9 cellular contexts compared by ENCODE assay signal in the genomic region with DNA sequence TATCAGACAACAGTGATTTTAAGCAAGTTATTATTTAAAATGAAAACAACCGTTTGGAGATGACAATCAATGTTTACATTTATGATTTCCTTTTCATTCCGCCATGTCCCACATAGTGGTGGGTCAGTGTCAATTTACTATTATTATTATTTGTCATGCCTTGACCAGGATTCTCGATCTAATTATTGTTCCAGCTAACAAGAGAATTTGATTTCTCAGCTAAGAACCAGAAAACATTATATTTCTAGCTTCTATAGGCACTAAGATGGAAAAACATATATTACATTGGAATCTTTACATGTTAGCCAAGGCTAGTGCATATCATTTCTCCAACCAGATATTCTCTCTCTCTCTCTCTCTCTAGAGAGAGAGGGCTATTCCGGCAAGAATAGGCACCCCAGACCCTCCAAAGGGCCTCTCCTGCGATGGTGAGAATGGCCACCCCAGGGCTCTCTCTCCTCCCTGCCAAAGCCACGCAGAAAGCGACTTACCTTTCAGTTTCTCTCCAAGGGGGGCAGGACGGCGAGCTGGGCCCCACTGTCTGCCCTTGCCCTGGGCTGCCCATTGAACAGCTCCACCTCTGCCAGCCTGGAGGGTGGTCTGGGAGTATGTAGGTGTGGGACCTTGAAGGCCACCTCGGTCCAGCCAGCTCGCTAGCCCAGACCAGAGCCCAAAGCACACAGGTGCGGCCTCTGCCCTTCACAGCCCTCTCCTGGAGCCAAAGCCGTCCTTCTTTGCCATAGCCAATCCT. TPM values are rescaled to one million over a fixed set of nuclear protein-coding genes. Genes with fewer than 3 reads are reported as not detected.
DNase-seq lines count a peak whose midpoint lies in the region; ATAC-seq and TF ChIP-seq lines count a peak whose summit lies in the region.
"Had no signal": no experiment of that assay in that cellular context is flagged by ENCODE, and none has a peak within 500 bp of the region (broad histone marks: within the 10 kb centered on the region; RNA-seq: fewer than 3 reads in every experiment).

No MANE protein-coding gene starts in this region.

- H3K27ac Mint-ChIP-seq in activated CD4-positive, alpha-beta T cell treated with anti-CD3 and anti-CD28 coated beads, Interleukin-2, amount 10 ng/mL, durations not matched to agents 24 days and 14 days = no peak overlapping the region

- TF ChIP-seq CTCF in RWPE1 (conservative IDR thresholded peaks at IDR 0.05; ENCODE audit: low read depth) (no peak), tibial artery (IDR thresholded peaks at IDR 0.05) (no peak)

- CTCF ChIA-PET in RWPE1 (lab: Yijun Ruan, JAX) = interaction anchor here (0.6 to 3.4 kb wide), 13 partner anchors 8 to 781 kb away, joined by 3 to 45 read pairs (median 4); partner anchors contain the start of genes HOXA10 and SKAP2

- ATAC-seq in left colon (no peak), GM19397 (IDR thresholded peaks at IDR 0.05; ENCODE audit: unreplicated experiment) (no peak)

- H3K36me3 ChIP-seq in tibial artery = peaks cover 8 to 15% (median 8%) of the 10 kb centered on the region in 3 donors

- peaks cover 10 to 58% (median 39%) of the 10 kb centered on the region in 4 donors for H3K4me1 ChIP-seq in tibial artery

- DNase-seq in activated CD4-positive, alpha-beta T cell treated with anti-CD3 and anti-CD28 coated beads, Interleukin-2, amount 10 ng/mL, durations not matched to agents 24 days and 14 days = no peak
- DNase-seq in activated CD4-positive, alpha-beta T cell treated with anti-CD3 and anti-CD28 coated beads for 48 hours = no peak
- DNase-seq in RWPE1 (ENCODE audit: low spot score) (no peak), left colon (peak; percentile 46 to 53), tibial artery (peak in 1 of 2 donors; percentile 66), dedifferentiated amniotic fluid mesenchymal stem cell (ENCODE audit: extremely low spot score) (no peak), NCI-H1048 (lab: John Stamatoyannopoulos, UW) (no peak)

- POLR2A ChIA-PET in RWPE1 (lab: Yijun Ruan, JAX; ENCODE audit: low non-redundant PET) = interaction anchor here (0.6 kb wide), 3 partner anchors 480 to 1270 kb away, joined by 3 to 4 read pairs (median 4); no protein-coding TSS in a partner anchor

- peaks cover 2% of the 10 kb centered on the region for H3K36me3 Mint-ChIP-seq in activated CD4-positive, alpha-beta T cell treated with anti-CD3 and anti-CD28 coated beads, Interleukin-2, amount 10 ng/mL, durations not matched to agents 24 days and 14 days (ENCODE audit: low read depth)

- H3K9me3 Mint-ChIP-seq in activated CD4-positive, alpha-beta T cell treated with anti-CD3 and anti-CD28 coated beads, Interleukin-2, amount 10 ng/mL, durations not matched to agents 24 days and 14 days = no peaks in the 10 kb centered on the region

- no peaks in the 10 kb centered on the region for H3K27me3 ChIP-seq in tibial artery

- intact Hi-C loops in activated CD4-positive, alpha-beta T cell treated with anti-CD3 and anti-CD28 coated beads, Interleukin-2, amount 10 ng/mL, durations not matched to agents 24 days and 14 days (cut with micrococcal nuclease) = loop anchor here (2.0 kb wide), 3 partner anchors 15 to 53 kb away; partner anchors contain the start of gene HOXA9
- intact Hi-C loops in left colon (cut with DNase I, micrococcal nuclease) (no loop called here), tibial artery (cut with DNase I; ENCODE audit: low total_unique reads) (no loop called here)

- H3K4me3 Mint-ChIP-seq in activated CD4-positive, alpha-beta T cell treated with anti-CD3 and anti-CD28 coated beads, Interleukin-2, amount 10 ng/mL, durations not matched to agents 24 days and 14 days = peak overlapping the region; percentile 17

- peak overlapping the region; percentile 66 to 78 for H3K4me3 ChIP-seq in tibial artery

- peaks cover 78% of the 10 kb centered on the region for H3K27me3 Mint-ChIP-seq in activated CD4-positive, alpha-beta T cell treated with anti-CD3 and anti-CD28 coated beads, Interleukin-2, amount 10 ng/mL, durations not matched to agents 24 days and 14 days

- peaks cover 12% of the 10 kb centered on the region for H3K4me1 Mint-ChIP-seq in activated CD4-positive, alpha-beta T cell treated with anti-CD3 and anti-CD28 coated beads, Interleukin-2, amount 10 ng/mL, durations not matched to agents 24 days and 14 days

- no peaks in the 10 kb centered on the region for H3K9me3 ChIP-seq in tibial artery

- H3K27ac ChIP-seq in RWPE1 (peak overlapping the region; percentile 92), tibial artery (peak overlapping the region; percentile 94 to 95)

RNA-seq across cellular contexts. Expression of gene HOXA3, which starts 2.4 kb away (rescaled TPM):
- total RNA-seq in activated CD4-positive, alpha-beta T cell treated with anti-CD3 and anti-CD28 coated beads, Interleukin-2, amount 10 ng/mL, durations not matched to agents 24 days and 14 days = not detected in 2 replicates
- total RNA-seq in left colon = 10 to 100 TPM; 16.4 to 23.2 TPM
- total RNA-seq: HT1080 had no signal

RNA-seq across cellular contexts. Expression of gene HOXA6, which starts 2.4 kb away (rescaled TPM):
- not detected in 2 replicates for total RNA-seq in activated CD4-positive, alpha-beta T cell treated with anti-CD3 and anti-CD28 coated beads, Interleukin-2, amount 10 ng/mL, durations not matched to agents 24 days and 14 days
- 10 to 100 TPM; 20.0 to 21.2 TPM for total RNA-seq in left colon

RNA-seq across cellular contexts. Expression of gene HOXA7, which starts 6.5 kb away (rescaled TPM):
- total RNA-seq in activated CD4-positive, alpha-beta T cell treated with anti-CD3 and anti-CD28 coated beads, Interleukin-2, amount 10 ng/mL, durations not matched to agents 24 days and 14 days = not detected in 2 replicates
- total RNA-seq in left colon = 10 to 100 TPM; 30.2 to 38.9 TPM
- total RNA-seq: HT1080 had no signal

RNA-seq across cellular contexts. Expression of gene HOXA5, which starts 6.5 kb away (rescaled TPM):
- not detected in 2 replicates for total RNA-seq in activated CD4-positive, alpha-beta T cell treated with anti-CD3 and anti-CD28 coated beads, Interleukin-2, amount 10 ng/mL, durations not matched to agents 24 days and 14 days
- 10 to 100 TPM; 13.0 to 16.2 TPM for total RNA-seq in left colon

RNA-seq across cellular contexts. Expression of gene HOXA9, which starts 15.3 kb away (rescaled TPM):
- not detected in 2 replicates for total RNA-seq in activated CD4-positive, alpha-beta T cell treated with anti-CD3 and anti-CD28 coated beads, Interleukin-2, amount 10 ng/mL, durations not matched to agents 24 days and 14 days
- total RNA-seq in left colon = 10 to 100 TPM; 18.0 to 28.6 TPM

Comparison
In these comparisons a context has a peak if more than half of its experiments do, and no peak if none do; other contexts are left out.
1. DNase-seq: peak in left colon (2 of 2); none in activated CD4-positive, alpha-beta T cell treated with anti-CD3 and anti-CD28 coated beads, Interleukin-2, amount 10 ng/mL, durations not matched to agents 24 days and 14 days (single experiment), activated CD4-positive, alpha-beta T cell treated with anti-CD3 and anti-CD28 coated beads for 48 hours (single experiment), RWPE1 (single experiment), dedifferentiated amniotic fluid mesenchymal stem cell (single experiment) and NCI-H1048 (single experiment).
2. RNA of gene HOXA3, which starts 2.4 kb away (total RNA-seq): 16.4 to 23.2 TPM in left colon; not detected in activated CD4-positive, alpha-beta T cell treated with anti-CD3 and anti-CD28 coated beads, Interleukin-2, amount 10 ng/mL, durations not matched to agents 24 days and 14 days; every median in the first group is over 10 times any median in the second.
3. RNA of gene HOXA6, which starts 2.4 kb away (total RNA-seq): 20.0 to 21.2 TPM in left colon; not detected in activated CD4-positive, alpha-beta T cell treated with anti-CD3 and anti-CD28 coated beads, Interleukin-2, amount 10 ng/mL, durations not matched to agents 24 days and 14 days; every median in the first group is over 10 times any median in the second.
4. RNA of gene HOXA7, which starts 6.5 kb away (total RNA-seq): 30.2 to 38.9 TPM in left colon; not detected in activated CD4-positive, alpha-beta T cell treated with anti-CD3 and anti-CD28 coated beads, Interleukin-2, amount 10 ng/mL, durations not matched to agents 24 days and 14 days; every median in the first group is over 10 times any median in the second.